ENCODE assay signal across 11 cellular contexts in genomic region chr1:41803656-41804055, GRCh38.
DNase-seq lines count a peak whose midpoint lies in the region; ATAC-seq, FAIRE-seq and TF ChIP-seq lines count a peak whose summit lies in the region.
"Had no signal": no experiment of that assay in that cellular context is flagged by ENCODE, and none has a peak within 500 bp of the region (broad histone marks: within the 10 kb centered on the region; RNA-seq: fewer than 3 reads in every experiment).

No MANE protein-coding gene starts in this region.

- no peaks in the 10 kb centered on the region for H3K27me3 ChIP-seq in PC-3 (ENCODE audit: low read length)
- H3K27me3 ChIP-seq in skeletal muscle tissue (ENCODE audit: control insufficient read depth in 3 of 3, insufficient read depth in 3 of 3, low read length in 3 of 3), result no peaks in the 10 kb centered on the region

- FAIRE-seq in GM19239 (lab: Jason Lieb, UNC), result peak; percentile 18
- FAIRE-seq: D721Med had no signal

- H3K9ac ChIP-seq in PC-3 (ENCODE audit: low read length) (no peak overlapping the region), skeletal muscle tissue (ENCODE audit: low read depth in 1 of 3, low read length in 3 of 3) (no peak overlapping the region)

- H3K4me1 ChIP-seq in PC-3 (ENCODE audit: insufficient read depth, low read length) (peaks cover 25% of the 10 kb centered on the region), skeletal muscle tissue (ENCODE audit: control insufficient read depth in 3 of 3, insufficient read depth in 3 of 3, low read length in 3 of 3) (peaks cover 15 to 28% (median 28%) of the 10 kb centered on the region in 3 donors)

- intact Hi-C loops in PC-3 (cut with micrococcal nuclease), result no loop called here

- H4K20me1 ChIP-seq in PC-3 (ENCODE audit: low read length), result no peaks in the 10 kb centered on the region

- ATAC-seq in PC-3 (no peak), SK-N-SH treated with all-trans-retinoic acid at 6 μM for 48 hours (no peak), HG03565 (IDR thresholded peaks at IDR 0.05; ENCODE audit: unreplicated experiment) (no peak)

- H3K27ac ChIP-seq in PC-3 (ENCODE audit: low read length), result no peak overlapping the region
- peak overlapping the region; percentile 9 for H3K27ac ChIP-seq in skeletal muscle tissue (ENCODE audit: low read depth, low read length)

- no peaks in the 10 kb centered on the region for H3F3A ChIP-seq in PC-3 (ENCODE audit: low read length, unreplicated experiment)

- H3K9me3 ChIP-seq in PC-3 (ENCODE audit: low read length), result no peaks in the 10 kb centered on the region
- H3K9me3 ChIP-seq in skeletal muscle tissue (ENCODE audit: control insufficient read depth in 3 of 3, low read length in 3 of 3), result peaks cover 0 to 2% (median 0%) of the 10 kb centered on the region in 3 donors

- H3K4me3 ChIP-seq in PC-3 (ENCODE audit: low read length) (no peak overlapping the region), skeletal muscle tissue (ENCODE audit: low read length in 3 of 3) (no peak overlapping the region)

- POLR2A ChIA-PET in PC-3 (lab: Charles Lee; ENCODE audit: unreplicated experiment), result no interaction called here

- DNase-seq in GM19239 (ENCODE audit: insufficient read length, low spot score) (no peak), PC-3 (peak; percentile 42), cerebellum (ENCODE audit: low spot score) (peak; percentile 23), NCI-H1694 (lab: John Stamatoyannopoulos, UW) (no peak), NCI-H2029 treated with DMSO at 0.1 percent for 48 hours (lab: John Stamatoyannopoulos, UW) (no peak)
- DNase-seq: stimulated activated CD4-positive, alpha-beta T cell treated with anti-CD3 and anti-CD28 coated beads, Interleukin-12 subunit alpha, Interleukin-12 subunit beta, amount 100 ng/mL, for 4 hours; SW 1271 had no signal

- TF ChIP-seq CTCF in PC-3 (conservative IDR thresholded peaks at IDR 0.05; ENCODE audit: low read depth, low read length), result no peak

- CTCF ChIA-PET in PC-3 (lab: Charles Lee), result no interaction called here

- no peaks in the 10 kb centered on the region for H3K36me3 ChIP-seq in PC-3 (ENCODE audit: low read depth, low read length)
- no peaks in the 10 kb centered on the region for H3K36me3 ChIP-seq in skeletal muscle tissue (ENCODE audit: control insufficient read depth in 3 of 3, insufficient read depth in 3 of 3, low read length in 3 of 3)

- no peak overlapping the region for H3K4me2 ChIP-seq in PC-3 (ENCODE audit: low read length)

- no peak overlapping the region for H2AFZ ChIP-seq in PC-3 (ENCODE audit: low read length)

- BruUV-seq in PC-3 (replicated peaks; lab: Mats Ljungman, UMichigan), result no TSS peak

- H3K9me2 ChIP-seq in PC-3 (replicated peaks; ENCODE audit: low read length), result no peaks in the 10 kb centered on the region

- no peaks in the 10 kb centered on the region for H3K79me2 ChIP-seq in PC-3 (ENCODE audit: low read length)

TF ChIP-seq in SK-N-SH treated with all-trans-retinoic acid at 6 μM for 48 hours, 23 proteins besides CTCF, POLR2A, EP300 and RAD21:
- TF ChIP-seq ZFP3 (CRISPR knock-in tag; IDR thresholded peaks at IDR 0.05) (no peak), ZNF565 (CRISPR knock-in tag; conservative IDR thresholded peaks at IDR 0.05; ENCODE audit: low read depth) (no peak), ESRRG (CRISPR knock-in tag; IDR thresholded peaks at IDR 0.05) (no peak), TOX (CRISPR knock-in tag; IDR thresholded peaks at IDR 0.05; ENCODE audit: borderline replicate concordance) (no peak), PPARA (CRISPR knock-in tag; IDR thresholded peaks at IDR 0.05; ENCODE audit: borderline replicate concordance) (no peak), ZFP30 (CRISPR knock-in tag; IDR thresholded peaks at IDR 0.05) (no peak), CSRNP3 (CRISPR knock-in tag; IDR thresholded peaks at IDR 0.05) (no peak), GLIS3 (CRISPR knock-in tag; IDR thresholded peaks at IDR 0.05) (no peak), PATZ1 (CRISPR knock-in tag; IDR thresholded peaks at IDR 0.05; ENCODE audit: borderline replicate concordance) (no peak), ZC3H10 (CRISPR knock-in tag; IDR thresholded peaks at IDR 0.05) (no peak), ZNF8 (CRISPR knock-in tag; IDR thresholded peaks at IDR 0.05) (no peak), BACH2 (CRISPR knock-in tag; IDR thresholded peaks at IDR 0.05; ENCODE audit: borderline replicate concordance) (no peak), ZNF70 (CRISPR knock-in tag; IDR thresholded peaks at IDR 0.05) (no peak), ARNTL (CRISPR knock-in tag; IDR thresholded peaks at IDR 0.05; ENCODE audit: borderline replicate concordance, low read depth) (no peak), RARB (CRISPR knock-in tag; IDR thresholded peaks at IDR 0.05) (no peak), ISL1 (CRISPR knock-in tag; IDR thresholded peaks at IDR 0.05) (no peak), SNAI2 (CRISPR knock-in tag; IDR thresholded peaks at IDR 0.05) (no peak)
- TF ChIP-seq, protein P1, sequence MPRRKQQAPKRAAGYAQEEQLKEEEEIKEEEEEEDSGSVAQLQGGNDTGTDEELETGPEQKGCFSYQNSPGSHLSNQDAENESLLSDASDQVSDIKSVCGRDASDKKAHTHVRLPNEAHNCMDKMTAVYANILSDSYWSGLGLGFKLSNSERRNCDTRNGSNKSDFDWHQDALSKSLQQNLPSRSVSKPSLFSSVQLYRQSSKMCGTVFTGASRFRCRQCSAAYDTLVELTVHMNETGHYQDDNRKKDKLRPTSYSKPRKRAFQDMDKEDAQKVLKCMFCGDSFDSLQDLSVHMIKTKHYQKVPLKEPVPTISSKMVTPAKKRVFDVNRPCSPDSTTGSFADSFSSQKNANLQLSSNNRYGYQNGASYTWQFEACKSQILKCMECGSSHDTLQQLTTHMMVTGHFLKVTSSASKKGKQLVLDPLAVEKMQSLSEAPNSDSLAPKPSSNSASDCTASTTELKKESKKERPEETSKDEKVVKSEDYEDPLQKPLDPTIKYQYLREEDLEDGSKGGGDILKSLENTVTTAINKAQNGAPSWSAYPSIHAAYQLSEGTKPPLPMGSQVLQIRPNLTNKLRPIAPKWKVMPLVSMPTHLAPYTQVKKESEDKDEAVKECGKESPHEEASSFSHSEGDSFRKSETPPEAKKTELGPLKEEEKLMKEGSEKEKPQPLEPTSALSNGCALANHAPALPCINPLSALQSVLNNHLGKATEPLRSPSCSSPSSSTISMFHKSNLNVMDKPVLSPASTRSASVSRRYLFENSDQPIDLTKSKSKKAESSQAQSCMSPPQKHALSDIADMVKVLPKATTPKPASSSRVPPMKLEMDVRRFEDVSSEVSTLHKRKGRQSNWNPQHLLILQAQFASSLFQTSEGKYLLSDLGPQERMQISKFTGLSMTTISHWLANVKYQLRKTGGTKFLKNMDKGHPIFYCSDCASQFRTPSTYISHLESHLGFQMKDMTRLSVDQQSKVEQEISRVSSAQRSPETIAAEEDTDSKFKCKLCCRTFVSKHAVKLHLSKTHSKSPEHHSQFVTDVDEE (CRISPR knock-in tag; IDR thresholded peaks at IDR 0.05), result no peak
TF ChIP-seq in SK-N-SH treated with all-trans-retinoic acid at 6 μM for 48 hours: peak in this region for 0.

Comparison
In these comparisons a context has a peak if more than half of its experiments do, and no peak if none do; other contexts are left out.
1. DNase-seq: peak in PC-3 (single experiment) and cerebellum (single experiment); none in GM19239 (single experiment), NCI-H1694 (single experiment) and NCI-H2029 treated with DMSO at 0.1 percent for 48 hours (single experiment).